ENCODE assay signal across 14 cellular contexts in the genomic region with DNA sequence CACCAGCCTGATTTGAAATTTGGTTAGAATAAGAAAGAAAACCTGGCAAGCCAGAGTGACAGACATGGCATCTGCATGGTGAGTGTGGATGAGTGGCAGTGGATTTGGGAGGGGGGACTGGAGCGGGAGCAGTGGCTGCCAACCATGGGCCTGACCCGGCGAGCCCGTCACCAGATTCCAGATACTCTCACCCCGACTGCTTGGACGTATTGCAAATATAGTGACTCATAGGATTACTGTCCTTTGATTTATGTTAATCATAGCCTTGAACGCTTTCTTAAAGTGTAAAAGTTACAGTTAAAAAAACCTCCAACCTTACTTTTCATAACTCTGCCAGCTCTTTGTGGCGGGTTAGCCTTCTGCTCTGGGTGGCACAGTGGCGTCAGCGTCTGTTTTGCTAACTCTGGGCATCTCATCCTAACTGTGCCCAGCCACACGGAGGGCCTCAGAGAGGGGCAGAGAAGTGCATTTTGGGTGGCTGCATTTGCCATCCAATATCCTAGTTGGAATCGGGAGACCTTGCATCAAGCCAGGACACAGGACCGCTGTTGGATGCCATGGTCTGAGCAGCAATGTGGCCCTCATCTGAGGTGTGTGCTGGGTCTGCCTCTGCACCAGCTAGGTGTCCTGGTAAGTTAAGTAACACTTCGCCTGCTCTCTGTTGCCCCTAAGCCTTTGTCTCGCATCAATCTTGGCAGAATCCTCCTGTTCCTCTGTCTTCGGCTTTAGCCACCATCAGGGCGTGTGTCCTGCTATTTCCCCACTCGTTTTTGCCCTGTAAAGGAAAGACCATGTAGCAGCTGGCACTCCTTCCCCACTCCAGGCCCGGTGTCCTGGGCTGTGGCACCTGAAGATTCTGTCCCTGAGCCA. TPM values are rescaled to one million over a fixed set of nuclear protein-coding genes. Genes with fewer than 3 reads are reported as not detected.
DNase-seq lines count a peak whose midpoint lies in the region; ATAC-seq, FAIRE-seq and TF ChIP-seq lines count a peak whose summit lies in the region.
"Had no signal": no experiment of that assay in that cellular context is flagged by ENCODE, and none has a peak within 500 bp of the region (broad histone marks: within the 10 kb centered on the region; RNA-seq: fewer than 3 reads in every experiment).

No MANE protein-coding gene starts in this region.

- POLR2A ChIA-PET in HepG2 (lab: Yijun Ruan, JAX) = interaction anchor here (0.6 to 3.1 kb wide), 2 partner anchors 11 to 264 kb away, joined by 3 to 18 read pairs; a partner anchor contains a TSS
- POLR2A ChIA-PET in GM10248 (lab: Yijun Ruan, JAX) = interaction anchor here (0.6 to 0.7 kb wide), 3 partner anchors 14 to 42 kb away, joined by 3 to 5 read pairs (median 3); no protein-coding TSS in a partner anchor

- H3K4me1 ChIP-seq in HepG2 (ENCODE audit: insufficient read depth, low read length) = peaks cover 46% of the 10 kb centered on the region
- peaks cover 0 to 4% (median under 1%) of the 10 kb centered on the region in 4 donors for H3K4me1 ChIP-seq in right lobe of liver
- peaks cover 34% of the 10 kb centered on the region for H3K4me1 ChIP-seq in adipocyte (ENCODE audit: control insufficient read depth, insufficient read depth, low read length)

- CTCF ChIA-PET in HepG2 (lab: Yijun Ruan, JAX; ENCODE audit: low intra/inter-chr PET ratio, low total read pairs) (no interaction called here), GM10248 (lab: Yijun Ruan, JAX) (interaction anchor here (0.9 to 3.3 kb wide), 8 partner anchors 8 to 61 kb away, joined by 3 to 12 read pairs (median 5); no protein-coding TSS in a partner anchor)

- TF ChIP-seq RAD21 in HepG2 (CRISPR knock-in tag; IDR thresholded peaks at IDR 0.05) = no peak

- no TSS peak for BruUV-seq in HepG2 (replicated peaks; lab: Mats Ljungman, UMichigan)

- intact Hi-C loops in HepG2 (cut with micrococcal nuclease; ENCODE audit: unreplicated experiment) (no loop called here), right lobe of liver (cut with DNase I) (no loop called here)

- DNase-seq in HepG2 (ENCODE audit: low spot score) (no peak), right lobe of liver (no peak), adipocyte (ENCODE audit: low read depth) (peak; percentile 26), fibroblast of villous mesenchyme (ENCODE audit: low read depth) (peak; percentile 62), NCI-H748 treated with DMSO at 0.1 percent for 48 hours (lab: John Stamatoyannopoulos, UW) (no peak), GM10248 (ENCODE audit: extremely low spot score) (no peak)
- DNase-seq: activated CD4-positive, alpha-beta T cell treated with anti-CD3 and anti-CD28 coated beads, Interleukin-2, amount 50 U/mL, for 1 hour; activated naive CD4-positive, alpha-beta T cell; effector CD8-positive, alpha-beta T cell; naive B cell; NCI-H2171 treated with DMSO at 0.1 percent for 48 hours; stimulated activated CD8-positive, alpha-beta memory T cell treated with anti-CD3 and anti-CD28 coated beads, Interleukin-4, amount 100 ng/mL, for 48 hours had no signal

- peaks cover 1 to 3% of the 10 kb centered on the region in 2 experiments; a peak in 3 of 5 replicates for H3K36me3 ChIP-seq in HepG2 (replicated peaks in 1 of 2; ENCODE audit: control insufficient read depth in 1 of 2, insufficient read depth in 2 of 2, low read length in 2 of 2)
- peaks cover 0 to 2% (median 0%) of the 10 kb centered on the region in 4 donors for H3K36me3 ChIP-seq in right lobe of liver
- H3K36me3 ChIP-seq in adipocyte (ENCODE audit: control insufficient read depth, insufficient read depth, low read length, severe bottlenecking) = peaks cover 2% of the 10 kb centered on the region

- H3K4me3 ChIP-seq in HepG2 (replicated peaks in 1 of 3; ENCODE audit: insufficient read depth in 1 of 3, low read depth in 2 of 3, low read length in 3 of 3) (peak overlapping the region in 1 of 3 experiments; percentile 69; a peak in 2 of 6 replicates), right lobe of liver (no peak overlapping the region), adipocyte (ENCODE audit: low read length) (no peak overlapping the region), fibroblast of villous mesenchyme (ENCODE audit: low read depth, low read length) (no peak overlapping the region)

- H3K9ac ChIP-seq in HepG2 (ENCODE audit: insufficient read depth, low read depth, low read length) (no peak overlapping the region), adipocyte (ENCODE audit: low read length) (peak overlapping the region; percentile 0)

- no peak overlapping the region for H3K27ac ChIP-seq in HepG2 (ENCODE audit: extremely low read length, insufficient read depth, low read length)
- no peak overlapping the region for H3K27ac ChIP-seq in right lobe of liver

- H2AFZ ChIP-seq in HepG2 (ENCODE audit: low read length) = no peak overlapping the region

- TF ChIP-seq EP300 in HepG2 (IDR thresholded peaks at IDR 0.05; ENCODE audit: low read depth in 2 of 2, low read length in 2 of 2) = no peak
- no peak for TF ChIP-seq EP300 in HepG2 (CRISPR knock-in tag; IDR thresholded peaks at IDR 0.05; ENCODE audit: borderline replicate concordance)

- no peaks in the 10 kb centered on the region for H3K79me2 ChIP-seq in HepG2 (ENCODE audit: insufficient read depth, low read length)

- H3K27me3 ChIP-seq in HepG2 (ENCODE audit: control insufficient read depth in 1 of 2, insufficient read depth in 2 of 2, low read length in 2 of 2) (no peaks in the 10 kb centered on the region), right lobe of liver (no peaks in the 10 kb centered on the region), adipocyte (replicated peaks; ENCODE audit: control insufficient read depth, insufficient read depth, low read length) (no peaks in the 10 kb centered on the region)

- no peak for FAIRE-seq in HepG2 (lab: Jason Lieb, UNC)

- no peaks in the 10 kb centered on the region for H4K20me1 ChIP-seq in HepG2 (ENCODE audit: insufficient read depth, low read length)

- no peak for TF ChIP-seq CTCF in HepG2 (CRISPR knock-in tag; IDR thresholded peaks at IDR 0.05)
- TF ChIP-seq CTCF in right lobe of liver (IDR thresholded peaks at IDR 0.05) = no peak
- no peak for TF ChIP-seq CTCF in fibroblast of villous mesenchyme (IDR thresholded peaks at IDR 0.05; ENCODE audit: insufficient read depth, low read depth, low read length)
- TF ChIP-seq CTCF in GM10248 (IDR thresholded peaks at IDR 0.05; ENCODE audit: control extremely low read depth, extremely low read depth, low read depth, missing control alignments) = no peak

- no peak for TF ChIP-seq POLR2A in HepG2 (IDR thresholded peaks at IDR 0.05; ENCODE audit: insufficient read depth in 1 of 2, low read depth in 2 of 2, low read length in 2 of 2)
- no peak for TF ChIP-seq POLR2A in right lobe of liver (IDR thresholded peaks at IDR 0.05)

- ATAC-seq in HepG2 (no peak), right lobe of liver (no peak), GM18858 (IDR thresholded peaks at IDR 0.05; ENCODE audit: unreplicated experiment) (no peak), HG02973 (IDR thresholded peaks at IDR 0.05; ENCODE audit: unreplicated experiment) (no peak)

- H3K4me2 ChIP-seq in HepG2 (ENCODE audit: low read depth, low read length) = peak overlapping the region; percentile 85

- H3K9me3 ChIP-seq in HepG2 (ENCODE audit: low read length) (no peaks in the 10 kb centered on the region), right lobe of liver (no peaks in the 10 kb centered on the region), adipocyte (ENCODE audit: control insufficient read depth, low read length) (no peaks in the 10 kb centered on the region)

- in situ Hi-C loops in HepG2 (cut with HindIII; ENCODE audit: extremely low pct_ligation_motif_present, low pct_unique_long_range_greater_than_20kb) = no loop called here

- WGBS in HepG2 (ENCODE audit: low lambda C conversion rate) = 50% methylated on average over 18 of the region's 19 CpGs
- 84% methylated on average over 15 of the region's 19 CpGs for WGBS in right lobe of liver (ENCODE audit: insufficient coverage, low coverage, low lambda C conversion rate, missing lambda C conversion rate)

RNA-seq across cellular contexts. Expression of a gene that starts 26.6 kb away (rescaled TPM):
- total RNA-seq in HepG2 (2016; rRNA removed; fragmentation: Illumina TruSeq; extraction: Trizol) (47.7 and 67.2 TPM in 2 replicates), right lobe of liver (10 to 100 TPM; 14.1 to 20.5 (median 16.1) TPM), fibroblast of villous mesenchyme (34.1 and 46.6 TPM in 2 replicates)
- total RNA-seq in HepG2 (2016; cell fraction: cytosol; rRNA removed; fragmentation: Illumina TruSeq; extraction: Trizol; ENCODE audit: low read depth) = 118 and 125 TPM in 2 replicates
- 39.3 and 64.3 TPM in 2 replicates for total RNA-seq in HepG2 (2016; cell fraction: insoluble cytoplasmic fraction; rRNA removed; fragmentation: Illumina TruSeq; extraction: Trizol)
- 103 and 104 TPM in 2 replicates for total RNA-seq in HepG2 (2016; cell fraction: membrane; rRNA removed; fragmentation: Illumina TruSeq; extraction: Trizol)
- 38.8 and 51.8 TPM in 2 replicates for total RNA-seq in HepG2 (2016; cell fraction: nucleus; rRNA removed; fragmentation: Illumina TruSeq; extraction: Trizol)
- 67.1 and 73.1 TPM in 2 replicates for polyA plus RNA-seq in HepG2 (2011; rRNA removed)
- 53.2 and 56.1 TPM in 2 replicates for polyA plus RNA-seq in HepG2 (2011; cell fraction: cytosol; rRNA removed)
- polyA plus RNA-seq in HepG2 (2011; cell fraction: nucleus; rRNA removed) = 50.7 and 52.2 TPM in 2 replicates
- polyA plus RNA-seq in HepG2 (2012) = 78.2 and 88.0 TPM in 2 replicates
- polyA plus RNA-seq in HepG2 (2016; cell fraction: cytosol; fragmentation: Illumina TruSeq; extraction: Trizol; ENCODE audit: low read depth) = 38.6 and 41.3 TPM in 2 replicates
- polyA plus RNA-seq in HepG2 (2016; cell fraction: insoluble cytoplasmic fraction; fragmentation: Illumina TruSeq; extraction: Trizol; ENCODE audit: low read depth) = 59.9 and 75.2 TPM in 2 replicates
- 80.8 and 99.2 TPM in 2 replicates for polyA plus RNA-seq in HepG2 (2016; cell fraction: membrane; fragmentation: Illumina TruSeq; extraction: Trizol; ENCODE audit: low read depth)
- 80.4 and 81.2 TPM in 2 replicates for polyA plus RNA-seq in HepG2 (2016; cell fraction: nucleus; fragmentation: Illumina TruSeq; extraction: Trizol; ENCODE audit: insufficient read depth, low read depth)
- 83.4 and 116 TPM in 2 replicates for polyA minus RNA-seq in HepG2 (2011; rRNA and poly(A)+ RNA removed; ENCODE audit: low replicate concordance)
- 74.6 and 79.0 TPM in 2 replicates for polyA minus RNA-seq in HepG2 (2011; cell fraction: cytosol; rRNA and poly(A)+ RNA removed)
- polyA minus RNA-seq in HepG2 (2011; cell fraction: nucleus; rRNA and poly(A)+ RNA removed) = 55.5 and 74.1 TPM in 2 replicates

RNA-seq across cellular contexts. Expression of a gene that starts 34.3 kb away (rescaled TPM):
- 61.1 and 69.8 TPM in 2 replicates for total RNA-seq in HepG2 (2016; rRNA removed; fragmentation: Illumina TruSeq; extraction: Trizol)
- 34.2 and 37.8 TPM in 2 replicates for total RNA-seq in HepG2 (2016; cell fraction: cytosol; rRNA removed; fragmentation: Illumina TruSeq; extraction: Trizol; ENCODE audit: low read depth)
- 63.6 and 70.0 TPM in 2 replicates for total RNA-seq in HepG2 (2016; cell fraction: insoluble cytoplasmic fraction; rRNA removed; fragmentation: Illumina TruSeq; extraction: Trizol)
- total RNA-seq in HepG2 (2016; cell fraction: membrane; rRNA removed; fragmentation: Illumina TruSeq; extraction: Trizol) = 62.0 and 64.0 TPM in 2 replicates
- total RNA-seq in HepG2 (2016; cell fraction: nucleus; rRNA removed; fragmentation: Illumina TruSeq; extraction: Trizol) = 32.3 and 41.4 TPM in 2 replicates
- 137 and 144 TPM in 2 replicates for polyA plus RNA-seq in HepG2 (2011; rRNA removed)
- polyA plus RNA-seq in HepG2 (2011; cell fraction: cytosol; rRNA removed) = 155 and 177 TPM in 2 replicates
- 165 and 174 TPM in 2 replicates for polyA plus RNA-seq in HepG2 (2011; cell fraction: nucleus; rRNA removed)
- 79.6 and 111 TPM in 2 replicates for polyA plus RNA-seq in HepG2 (2012)
- polyA plus RNA-seq in HepG2 (2016; cell fraction: cytosol; fragmentation: Illumina TruSeq; extraction: Trizol; ENCODE audit: low read depth) = 46.7 and 48.3 TPM in 2 replicates
- 78.0 and 81.9 TPM in 2 replicates for polyA plus RNA-seq in HepG2 (2016; cell fraction: insoluble cytoplasmic fraction; fragmentation: Illumina TruSeq; extraction: Trizol; ENCODE audit: low read depth)
- polyA plus RNA-seq in HepG2 (2016; cell fraction: membrane; fragmentation: Illumina TruSeq; extraction: Trizol; ENCODE audit: low read depth) = 47.5 and 59.5 TPM in 2 replicates
- 89.0 and 97.4 TPM in 2 replicates for polyA plus RNA-seq in HepG2 (2016; cell fraction: nucleus; fragmentation: Illumina TruSeq; extraction: Trizol; ENCODE audit: insufficient read depth, low read depth)
- 42.5 and 59.2 TPM in 2 replicates for polyA minus RNA-seq in HepG2 (2011; rRNA and poly(A)+ RNA removed; ENCODE audit: low replicate concordance)
- 31.3 and 38.9 TPM in 2 replicates for polyA minus RNA-seq in HepG2 (2011; cell fraction: cytosol; rRNA and poly(A)+ RNA removed)
- 31.5 and 44.4 TPM in 2 replicates for polyA minus RNA-seq in HepG2 (2011; cell fraction: nucleus; rRNA and poly(A)+ RNA removed)
- total RNA-seq in right lobe of liver = 10 to 100 TPM in 5 of 6 experiments, 1 to 10 TPM in 1; 9.3 to 48.6 (median 21.8) TPM
- total RNA-seq in fibroblast of villous mesenchyme = 21.6 and 30.3 TPM in 2 replicates

RNA-seq across cellular contexts. Expression of a gene that starts 42.3 kb away (rescaled TPM):
- total RNA-seq in HepG2 (2016; rRNA removed; fragmentation: Illumina TruSeq; extraction: Trizol) (27.1 and 43.4 TPM in 2 replicates), right lobe of liver (10 to 100 TPM; 29.4 to 82.4 (median 46.4) TPM), fibroblast of villous mesenchyme (46.2 and 59.6 TPM in 2 replicates)
- total RNA-seq in HepG2 (2016; cell fraction: cytosol; rRNA removed; fragmentation: Illumina TruSeq; extraction: Trizol; ENCODE audit: low read depth) = 72.9 and 78.4 TPM in 2 replicates
- total RNA-seq in HepG2 (2016; cell fraction: insoluble cytoplasmic fraction; rRNA removed; fragmentation: Illumina TruSeq; extraction: Trizol) = 23.7 and 43.2 TPM in 2 replicates
- 74.7 and 83.2 TPM in 2 replicates for total RNA-seq in HepG2 (2016; cell fraction: membrane; rRNA removed; fragmentation: Illumina TruSeq; extraction: Trizol)
- 38.5 and 40.4 TPM in 2 replicates for total RNA-seq in HepG2 (2016; cell fraction: nucleus; rRNA removed; fragmentation: Illumina TruSeq; extraction: Trizol)
- polyA plus RNA-seq in HepG2 (2011; rRNA removed) = 44.1 and 56.8 TPM in 2 replicates
- polyA plus RNA-seq in HepG2 (2011; cell fraction: cytosol; rRNA removed) = 43.1 and 61.0 TPM in 2 replicates
- 170 and 187 TPM in 2 replicates for polyA plus RNA-seq in HepG2 (2011; cell fraction: nucleus; rRNA removed)
- polyA plus RNA-seq in HepG2 (2012) = 22.9 and 33.5 TPM in 2 replicates
- polyA plus RNA-seq in HepG2 (2016; cell fraction: cytosol; fragmentation: Illumina TruSeq; extraction: Trizol; ENCODE audit: low read depth) = 7.9 and 8.6 TPM in 2 replicates
- 17.6 and 23.7 TPM in 2 replicates for polyA plus RNA-seq in HepG2 (2016; cell fraction: insoluble cytoplasmic fraction; fragmentation: Illumina TruSeq; extraction: Trizol; ENCODE audit: low read depth)
- 13.1 and 13.7 TPM in 2 replicates for polyA plus RNA-seq in HepG2 (2016; cell fraction: membrane; fragmentation: Illumina TruSeq; extraction: Trizol; ENCODE audit: low read depth)
- 99.7 and 100 TPM in 2 replicates for polyA plus RNA-seq in HepG2 (2016; cell fraction: nucleus; fragmentation: Illumina TruSeq; extraction: Trizol; ENCODE audit: insufficient read depth, low read depth)
- polyA minus RNA-seq in HepG2 (2011; rRNA and poly(A)+ RNA removed; ENCODE audit: low replicate concordance) = 44.8 and 70.0 TPM in 2 replicates
- 34.6 and 36.4 TPM in 2 replicates for polyA minus RNA-seq in HepG2 (2011; cell fraction: cytosol; rRNA and poly(A)+ RNA removed)
- 46.0 and 49.1 TPM in 2 replicates for polyA minus RNA-seq in HepG2 (2011; cell fraction: nucleus; rRNA and poly(A)+ RNA removed)

Comparison
In these comparisons a context has a peak if more than half of its experiments do, and no peak if none do; other contexts are left out.
1. DNase-seq: peak in adipocyte (single experiment) and fibroblast of villous mesenchyme (single experiment); none in HepG2 (single experiment), right lobe of liver (0 of 3), NCI-H748 treated with DMSO at 0.1 percent for 48 hours (single experiment) and GM10248 (single experiment).